ENCODE assay signal across 8 cellular contexts in genomic region chr15:62164500-62165028, GRCh38. TPM values are rescaled to one million over a fixed set of nuclear protein-coding genes. Genes with fewer than 3 reads are reported as not detected.
DNase-seq lines count a peak whose midpoint lies in the region; ATAC-seq and TF ChIP-seq lines count a peak whose summit lies in the region.

No MANE protein-coding gene starts in this region.

- CTCF ChIA-PET in HEK293 (lab: Yijun Ruan, JAX): no interaction called here

- peak overlapping the region; percentile 75 for H3K4me3 Mint-ChIP-seq in activated T-cell treated with anti-CD3 and anti-CD28 coated beads, Interleukin-2, amount 50 U/mL, for 4 hours

- H3K4me1 ChIP-seq in HEK293 (ENCODE audit: control insufficient read depth, insufficient read depth, low read length) (peaks cover 15% of the 10 kb centered on the region), right atrium auricular region (peaks cover 0 to 9% of the 10 kb centered on the region in 2 donors), skeletal muscle tissue (ENCODE audit: control insufficient read depth in 3 of 3, insufficient read depth in 3 of 3, low read length in 3 of 3) (peaks cover 5 to 9% (median 8%) of the 10 kb centered on the region in 3 donors)

- H3K4me1 Mint-ChIP-seq in activated T-cell treated with anti-CD3 and anti-CD28 coated beads, Interleukin-2, amount 50 U/mL, for 4 hours (ENCODE audit: low read depth): peaks cover 12% of the 10 kb centered on the region

- peaks cover 61% of the 10 kb centered on the region for H3K27me3 Mint-ChIP-seq in activated T-cell treated with anti-CD3 and anti-CD28 coated beads, Interleukin-2, amount 50 U/mL, for 4 hours (ENCODE audit: low read depth)

- H3K36me3 ChIP-seq in HEK293 (ENCODE audit: control insufficient read depth in 2 of 2, insufficient read depth in 1 of 2, low read length in 2 of 2) (no peaks in the 10 kb centered on the region), right atrium auricular region (no peaks in the 10 kb centered on the region), skeletal muscle tissue (ENCODE audit: control insufficient read depth in 3 of 3, insufficient read depth in 3 of 3, low read length in 3 of 3) (no peaks in the 10 kb centered on the region)

- no peak for DNase-seq in activated T-cell treated with anti-CD3 and anti-CD28 coated beads, Interleukin-2, amount 50 U/mL, for 4 hours
- DNase-seq in right atrium auricular region (ENCODE audit: low spot score): no peak
- no peak for DNase-seq in GF-D8 (lab: John Stamatoyannopoulos, UW)

- no peak overlapping the region for H3K27ac ChIP-seq in HEK293 (ENCODE audit: extremely low read depth, low read depth, low read length)
- peak overlapping the region; percentile 45 to 62 for H3K27ac ChIP-seq in right atrium auricular region
- no peak overlapping the region for H3K27ac ChIP-seq in skeletal muscle tissue (ENCODE audit: low read depth, low read length)

- no peaks in the 10 kb centered on the region for H3K9me3 ChIP-seq in HEK293 (ENCODE audit: control insufficient read depth, insufficient read depth, low read depth, low read length)
- H3K9me3 ChIP-seq in right atrium auricular region: no peaks in the 10 kb centered on the region
- no peaks in the 10 kb centered on the region for H3K9me3 ChIP-seq in skeletal muscle tissue (ENCODE audit: control insufficient read depth in 3 of 3, low read length in 3 of 3)

- H3K4me3 ChIP-seq in HEK293 (ENCODE audit: low read depth, low read length) (peak overlapping the region; percentile 6), right atrium auricular region (peak overlapping the region; percentile 21 to 56), skeletal muscle tissue (ENCODE audit: low read length in 3 of 3) (peak overlapping the region; percentile 37 to 63 (median 59))

- H3K9me3 Mint-ChIP-seq in activated T-cell treated with anti-CD3 and anti-CD28 coated beads, Interleukin-2, amount 50 U/mL, for 4 hours: no peaks in the 10 kb centered on the region

- ATAC-seq in activated T-cell treated with anti-CD3 and anti-CD28 coated beads, Interleukin-2, amount 50 U/mL, for 4 hours: peak; percentile 71 to 72
- ATAC-seq in GM19455 (IDR thresholded peaks at IDR 0.05; ENCODE audit: unreplicated experiment) (no peak), HG03025 (IDR thresholded peaks at IDR 0.05; ENCODE audit: low FRiP score, unreplicated experiment) (no peak), HG03342 (IDR thresholded peaks at IDR 0.05; ENCODE audit: unreplicated experiment) (no peak)

- POLR2A ChIA-PET in HEK293 (lab: Yijun Ruan, JAX): interaction anchor here (0.5 kb wide), 1 partner anchor 936 kb away, joined by 5 read pairs; no protein-coding TSS in a partner anchor

- H3K9ac ChIP-seq in skeletal muscle tissue (ENCODE audit: low read depth in 1 of 3, low read length in 3 of 3): peak overlapping the region; percentile 34 to 48 (median 34)

- no peaks in the 10 kb centered on the region for H3K36me3 Mint-ChIP-seq in activated T-cell treated with anti-CD3 and anti-CD28 coated beads, Interleukin-2, amount 50 U/mL, for 4 hours (ENCODE audit: insufficient read depth)

- TF ChIP-seq CTCF in HEK293 (tag by site-specific recombination; IDR thresholded peaks at IDR 0.05) (no peak), right atrium auricular region (IDR thresholded peaks at IDR 0.05) (no peak)

- H3K27me3 ChIP-seq in right atrium auricular region (peaks cover 7 to 10% of the 10 kb centered on the region in 2 donors), skeletal muscle tissue (ENCODE audit: control insufficient read depth in 3 of 3, insufficient read depth in 3 of 3, low read length in 3 of 3) (peaks cover 9 to 39% (median 39%) of the 10 kb centered on the region in 3 donors)

TF ChIP-seq in HEK293, 187 proteins besides CTCF, POLR2A, EP300 and RAD21:
- TF ChIP-seq ZNF133 (tag by site-specific recombination; IDR thresholded peaks at IDR 0.05): no peak
- TF ChIP-seq ZBTB26 (tag by site-specific recombination; optimal IDR thresholded peaks at IDR 0.05): peak; percentile 4
- 0 out of 2 replicates have a peak, but pooled peaks have one; percentile 29 for TF ChIP-seq SCRT2 (tag by site-specific recombination; IDR thresholded peaks at IDR 0.05)

RNA-seq across cellular contexts. Expression of gene C2CD4B, which starts 0.5 kb away (rescaled TPM):
- total RNA-seq in activated T-cell treated with anti-CD3 and anti-CD28 coated beads, Interleukin-2, amount 50 U/mL, for 4 hours: 1 to 10 TPM in 1 of 3 donors, under 1 TPM in 2; 0.33 to 1.0 (median 0.55) TPM
- total RNA-seq in right atrium auricular region (1 to 10 TPM; 3.9 to 5.9 TPM), skeletal muscle tissue (8.4 TPM)

Comparison
In these comparisons a context has a peak if more than half of its experiments do, and no peak if none do; other contexts are left out.
1. H3K27ac ChIP-seq: peak in right atrium auricular region (2 of 2); none in HEK293 (single experiment) and skeletal muscle tissue (single experiment).
2. H3K4me3 ChIP-seq: peak in every context shown above with its lines; median percentile 59 in skeletal muscle tissue; 38 in right atrium auricular region; 6 in HEK293.
3. ATAC-seq: peak in activated T-cell treated with anti-CD3 and anti-CD28 coated beads, Interleukin-2, amount 50 U/mL, for 4 hours (2 of 2); none in GM19455 (single experiment), HG03025 (single experiment) and HG03342 (single experiment).